8 cellular contexts compared by ENCODE assay signal in the genomic region with DNA sequence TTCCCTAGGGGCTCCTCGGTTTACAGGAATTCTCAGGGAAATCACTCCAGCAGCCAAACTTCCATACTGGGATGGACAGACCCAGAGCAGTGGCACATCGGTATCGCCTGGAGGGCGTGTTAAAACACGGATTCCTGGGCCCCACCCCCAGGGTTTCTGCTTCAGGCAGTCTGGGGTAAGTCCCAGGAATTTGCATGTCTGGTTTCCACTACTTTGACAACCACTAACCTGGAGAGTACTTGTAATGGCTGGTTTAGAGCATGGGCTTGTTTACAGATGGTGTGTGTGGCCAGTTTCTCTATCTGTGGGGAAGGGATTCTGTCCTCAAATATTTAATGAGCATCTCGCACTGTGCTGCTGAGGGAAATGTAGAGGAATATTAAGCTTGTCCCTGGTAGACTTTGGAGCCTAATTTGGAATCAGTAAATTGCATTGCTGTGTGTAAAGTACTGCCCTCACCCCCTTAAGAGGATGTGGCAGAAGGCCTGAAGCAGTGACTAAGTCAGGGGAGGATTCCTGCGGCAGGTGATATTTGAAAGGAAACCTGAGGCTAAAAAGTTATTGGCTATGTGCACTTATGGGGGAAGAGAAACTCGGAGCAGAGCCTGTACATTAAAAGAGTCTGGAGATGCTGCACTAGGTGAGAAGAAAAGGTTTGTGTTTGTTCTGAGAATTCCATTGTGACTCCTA. TPM values are rescaled to one million over a fixed set of nuclear protein-coding genes. Genes with fewer than 3 reads are reported as not detected.
DNase-seq lines count a peak whose midpoint lies in the region; ATAC-seq and TF ChIP-seq lines count a peak whose summit lies in the region.

No MANE protein-coding gene starts in this region.

- ATAC-seq in GM21360 (IDR thresholded peaks at IDR 0.05; ENCODE audit: unreplicated experiment) (peak; percentile 90), HG03175 (IDR thresholded peaks at IDR 0.05; ENCODE audit: unreplicated experiment) (peak; percentile 83), esophagus mucosa (peak; percentile 49)

- no peak for TF ChIP-seq CTCF in GM13976 (IDR thresholded peaks at IDR 0.05; ENCODE audit: borderline replicate concordance, control extremely low read depth, extremely low read depth, insufficient read depth, missing control alignments)

- in situ Hi-C loops in GM13976 (cut with MboI; ENCODE audit: low sequenced_read_pairs, unreplicated experiment): no loop called here

- DNase-seq in GM13976 (ENCODE audit: low spot score): peak; percentile 65
- DNase-seq in GF-D8 (lab: John Stamatoyannopoulos, UW): no peak
- DNase-seq in NOMO-1 (lab: John Stamatoyannopoulos, UW; ENCODE audit: unreplicated experiment in 2 of 2): no peak
- no peak for DNase-seq in stimulated activated naive CD4-positive, alpha-beta T cell treated with Interleukin-2 at 50 U/mL for 16 hours (lab: John Stamatoyannopoulos, UW)
- no peak for DNase-seq in activated CD4-positive, alpha-beta T cell treated with anti-CD3 and anti-CD28 coated beads for 1 hour

RNA-seq across cellular contexts. Expression of a gene that starts 18.6 kb away (rescaled TPM):
- 113 TPM for total RNA-seq in esophagus mucosa
